Comparison of ENCODE assay signal across 24 cellular contexts in genomic region chr14:50936882-50937281, GRCh38.
DNase-seq lines count a peak whose midpoint lies in the region; ATAC-seq and TF ChIP-seq lines count a peak whose summit lies in the region.
"Had no signal": no experiment of that assay in that cellular context is flagged by ENCODE, and none has a peak within 500 bp of the region (broad histone marks: within the 10 kb centered on the region; RNA-seq: fewer than 3 reads in every experiment).

No MANE protein-coding gene starts in this region.

- H3K4me1 ChIP-seq in BLaER1 treated with 17β-estradiol and CSF1 and Interleukin-3, amounts not matched to agents 10 nM and 100 nM = peaks cover 0 to 99% (median 31%) of the 10 kb centered on the region in 10 experiments; a peak in 13 of 20 replicates
- peaks cover 97 to 100% of the 10 kb centered on the region in 2 experiments for H3K4me1 ChIP-seq in neutrophil (ENCODE audit: control insufficient read depth in 1 of 2, insufficient read depth in 1 of 2, low read depth in 1 of 2, low read length in 1 of 2)
- H3K4me1 ChIP-seq: SJSA1, uterus had no signal

- peak overlapping the region in 5 of 11 experiments; percentile 45 to 65 (median 55); a peak in 11 of 22 replicates for H3K9ac ChIP-seq in BLaER1 treated with 17β-estradiol and CSF1 and Interleukin-3, amounts not matched to agents 10 nM and 100 nM
- H3K9ac ChIP-seq: neural progenitor cell had no signal

- no peaks in the 10 kb centered on the region for H3K27me3 Mint-ChIP-seq in dendritic cell treated with granulocyte-macrophage colony-stimulating factor and Interleukin-4, amounts not matched to agents 40 ng/mL and 50 ng/mL, for 4 days
- peaks cover 12 to 18% of the 10 kb centered on the region in 2 donors for H3K27me3 Mint-ChIP-seq in stimulated activated naive B cell treated with anti-CD40 and anti-IgM and Interleukin-4, amounts not matched to agents 10 μg/mL and 1 μg/mL and 100 μg/mL, for 72 hours

- peaks cover 48% of the 10 kb centered on the region for H3K36me3 Mint-ChIP-seq in dendritic cell treated with granulocyte-macrophage colony-stimulating factor and Interleukin-4, amounts not matched to agents 40 ng/mL and 50 ng/mL, for 4 days (ENCODE audit: low read depth)
- no peaks in the 10 kb centered on the region for H3K36me3 Mint-ChIP-seq in stimulated activated naive B cell treated with anti-CD40 and anti-IgM and Interleukin-4, amounts not matched to agents 10 μg/mL and 1 μg/mL and 100 μg/mL, for 72 hours
- H3K36me3 Mint-ChIP-seq: activated naive CD8-positive, alpha-beta T cell treated with anti-CD3 and anti-CD28 coated beads, Interleukin-2, amount 10 ng/mL, durations not matched to agents 7 days and 5 days; CD4-positive, CD25-positive, alpha-beta regulatory T cell had no signal

- peak; percentile 41 for ATAC-seq in HG03565 (IDR thresholded peaks at IDR 0.05; ENCODE audit: unreplicated experiment)
- ATAC-seq in stimulated activated naive B cell treated with anti-CD40 and anti-IgM and Interleukin-4, amounts not matched to agents 10 μg/mL and 1 μg/mL and 100 μg/mL, for 72 hours (replicated peaks) = no peak
- ATAC-seq: left ventricle myocardium superior, mucosa of descending colon had no signal

- intact Hi-C loops in dendritic cell treated with granulocyte-macrophage colony-stimulating factor and Interleukin-4, amounts not matched to agents 40 ng/mL and 50 ng/mL, for 4 days (cut with micrococcal nuclease) = no loop called here

- H3K4me1 Mint-ChIP-seq in dendritic cell treated with granulocyte-macrophage colony-stimulating factor and Interleukin-4, amounts not matched to agents 40 ng/mL and 50 ng/mL, for 4 days (ENCODE audit: low read depth) = peaks cover 48% of the 10 kb centered on the region
- peaks cover 0 to 5% of the 10 kb centered on the region in 2 donors for H3K4me1 Mint-ChIP-seq in stimulated activated naive B cell treated with anti-CD40 and anti-IgM and Interleukin-4, amounts not matched to agents 10 μg/mL and 1 μg/mL and 100 μg/mL, for 72 hours
- H3K4me1 Mint-ChIP-seq: activated naive CD8-positive, alpha-beta T cell treated with anti-CD3 and anti-CD28 coated beads, Interleukin-2, amount 10 ng/mL, durations not matched to agents 7 days and 5 days had no signal

- H3K4me3 ChIP-seq in BLaER1 treated with 17β-estradiol and CSF1 and Interleukin-3, amounts not matched to agents 10 nM and 100 nM = peak overlapping the region in 3 of 10 experiments; percentile 16 to 27 (median 20); a peak in 3 of 20 replicates
- H3K4me3 ChIP-seq in neutrophil (ENCODE audit: low read depth in 1 of 2, low read length in 1 of 2) = peak overlapping the region; percentile 51 to 99
- H3K4me3 ChIP-seq: dorsolateral prefrontal cortex, mucosa of descending colon, neural progenitor cell, SJSA1, suprapubic skin, uterus had no signal

- DNase-seq in stimulated activated naive B cell treated with anti-CD40 and anti-IgM and Interleukin-4, amounts not matched to agents 10 μg/mL and 1 μg/mL and 100 μg/mL, for 72 hours = no peak
- DNase-seq in inferior parietal cortex (ENCODE audit: extremely low spot score) (no peak), DMS114 treated with DMSO at 0.1 percent for 48 hours (lab: John Stamatoyannopoulos, UW; ENCODE audit: unreplicated experiment) (no peak), GF-D8 (lab: John Stamatoyannopoulos, UW) (no peak)
- DNase-seq: activated effector memory CD4-positive, alpha-beta T cell treated with anti-CD3 and anti-CD28 coated beads, Interleukin-2, amount 50 U/mL, for 16 hours; activated naive CD8-positive, alpha-beta T cell treated with anti-CD3 and anti-CD28 coated beads, Interleukin-2, amount 10 ng/mL, durations not matched to agents 7 days and 5 days; CD4-positive, CD25-positive, alpha-beta regulatory T cell; dorsolateral prefrontal cortex; KBM-7; left ventricle myocardium superior; mucosa of descending colon; NCI-H1436 treated with DMSO at 0.1 percent for 48 hours; NCI-H2107; NCI-H446; stimulated activated CD4-positive, alpha-beta T cell treated with anti-CD3 and anti-CD28 coated beads, Interleukin-1b, Interleukin-23, amount 100 ng/mL, for 48 hours; uterus had no signal

- no peak for TF ChIP-seq CTCF in neutrophil (IDR thresholded peaks at IDR 0.05)

- peaks cover 0 to 13% (median 10%) of the 10 kb centered on the region in 11 experiments; a peak in 19 of 22 replicates for H3K27me3 ChIP-seq in BLaER1 treated with 17β-estradiol and CSF1 and Interleukin-3, amounts not matched to agents 10 nM and 100 nM
- no peaks in the 10 kb centered on the region for H3K27me3 ChIP-seq in neutrophil
- H3K27me3 ChIP-seq: dorsolateral prefrontal cortex, neural progenitor cell, SJSA1, suprapubic skin, uterus had no signal

- H3K27ac ChIP-seq in BLaER1 treated with 17β-estradiol and CSF1 and Interleukin-3, amounts not matched to agents 10 nM and 100 nM = peak overlapping the region in 9 of 11 experiments; percentile 5 to 80 (median 65); a peak in 13 of 22 replicates
- H3K27ac ChIP-seq in neutrophil = peak overlapping the region; percentile 86
- H3K27ac ChIP-seq: dorsolateral prefrontal cortex, neural progenitor cell, SJSA1, suprapubic skin, uterus had no signal

- no peaks in the 10 kb centered on the region for H3K9me3 Mint-ChIP-seq in dendritic cell treated with granulocyte-macrophage colony-stimulating factor and Interleukin-4, amounts not matched to agents 40 ng/mL and 50 ng/mL, for 4 days
- peaks cover 0 to 3% of the 10 kb centered on the region in 2 donors for H3K9me3 Mint-ChIP-seq in stimulated activated naive B cell treated with anti-CD40 and anti-IgM and Interleukin-4, amounts not matched to agents 10 μg/mL and 1 μg/mL and 100 μg/mL, for 72 hours
- H3K9me3 Mint-ChIP-seq: activated naive CD8-positive, alpha-beta T cell treated with anti-CD3 and anti-CD28 coated beads, Interleukin-2, amount 10 ng/mL, durations not matched to agents 7 days and 5 days; neural progenitor cell had no signal

- H3K36me3 ChIP-seq in BLaER1 treated with 17β-estradiol and CSF1 and Interleukin-3, amounts not matched to agents 10 nM and 100 nM = peaks cover 0 to 95% (median 0%) of the 10 kb centered on the region in 11 experiments; a peak in 9 of 22 replicates
- peaks cover 69% of the 10 kb centered on the region for H3K36me3 ChIP-seq in neutrophil
- H3K36me3 ChIP-seq: uterus had no signal

- H4K20me1 ChIP-seq in BLaER1 treated with 17β-estradiol and CSF1 and Interleukin-3, amounts not matched to agents 10 nM and 100 nM = peaks cover 0 to 36% (median 0%) of the 10 kb centered on the region in 11 experiments; a peak in 4 of 22 replicates

- peak overlapping the region; percentile 82 for H3K27ac Mint-ChIP-seq in dendritic cell treated with granulocyte-macrophage colony-stimulating factor and Interleukin-4, amounts not matched to agents 40 ng/mL and 50 ng/mL, for 4 days
- H3K27ac Mint-ChIP-seq in stimulated activated naive B cell treated with anti-CD40 and anti-IgM and Interleukin-4, amounts not matched to agents 10 μg/mL and 1 μg/mL and 100 μg/mL, for 72 hours = no peak overlapping the region
- H3K27ac Mint-ChIP-seq: activated naive CD8-positive, alpha-beta T cell treated with anti-CD3 and anti-CD28 coated beads, Interleukin-2, amount 10 ng/mL, durations not matched to agents 7 days and 5 days; CD4-positive, CD25-positive, alpha-beta regulatory T cell; neural progenitor cell; progenitor cell of endocrine pancreas had no signal

- H3K4me3 Mint-ChIP-seq in dendritic cell treated with granulocyte-macrophage colony-stimulating factor and Interleukin-4, amounts not matched to agents 40 ng/mL and 50 ng/mL, for 4 days = no peak overlapping the region
- H3K4me3 Mint-ChIP-seq in stimulated activated naive B cell treated with anti-CD40 and anti-IgM and Interleukin-4, amounts not matched to agents 10 μg/mL and 1 μg/mL and 100 μg/mL, for 72 hours = no peak overlapping the region
- H3K4me3 Mint-ChIP-seq: activated naive CD8-positive, alpha-beta T cell treated with anti-CD3 and anti-CD28 coated beads, Interleukin-2, amount 10 ng/mL, durations not matched to agents 7 days and 5 days; CD4-positive, CD25-positive, alpha-beta regulatory T cell; neural progenitor cell had no signal

- H3K4me2 ChIP-seq in BLaER1 treated with 17β-estradiol and CSF1 and Interleukin-3, amounts not matched to agents 10 nM and 100 nM = peak overlapping the region in 7 of 11 experiments; percentile 26 to 94 (median 70); a peak in 14 of 22 replicates
- H3K4me2 ChIP-seq: neural progenitor cell had no signal

- H3K9me3 ChIP-seq in BLaER1 treated with 17β-estradiol and CSF1 and Interleukin-3, amounts not matched to agents 10 nM and 100 nM (replicated peaks in 1 of 11) = peaks cover 0 to 8% (median 0%) of the 10 kb centered on the region in 11 experiments; a peak in 2 of 22 replicates
- H3K9me3 ChIP-seq in neutrophil = no peaks in the 10 kb centered on the region
- H3K9me3 ChIP-seq: mucosa of descending colon, SJSA1, suprapubic skin, uterus had no signal
